ENCODE assay signal across 20 cellular contexts in genomic region chr7:42226354-42226941, GRCh38. TPM values are rescaled to one million over a fixed set of nuclear protein-coding genes. Genes with fewer than 3 reads are reported as not detected.
DNase-seq lines count a peak whose midpoint lies in the region; ATAC-seq and TF ChIP-seq lines count a peak whose summit lies in the region.
"Had no signal": no experiment of that assay in that cellular context is flagged by ENCODE, and none has a peak within 500 bp of the region (broad histone marks: within the 10 kb centered on the region; RNA-seq: fewer than 3 reads in every experiment).

No MANE protein-coding gene starts in this region.

- H2AFZ ChIP-seq in GM23338: no peak overlapping the region
- H2AFZ ChIP-seq in fibroblast of lung (ENCODE audit: low read length): no peak overlapping the region

- peak overlapping the region; percentile 74 for H3K4me3 Mint-ChIP-seq in GM23338
- H3K4me3 Mint-ChIP-seq: activated B cell treated with CpG ODN at 0.5 μM for 24 hours; activated CD4-positive, alpha-beta memory T cell treated with anti-CD3 and anti-CD28 coated beads, Interleukin-2, amount 10 ng/mL, durations not matched to agents 7 days and 5 days had no signal

- no peak overlapping the region for H3K9ac ChIP-seq in fibroblast of lung (ENCODE audit: insufficient read depth, low read length)

- ATAC-seq in GM23338: no peak
- no peak for ATAC-seq in HG02938 (IDR thresholded peaks at IDR 0.05; ENCODE audit: unreplicated experiment)
- ATAC-seq: gastrocnemius medialis; naive thymus-derived CD4-positive, alpha-beta T cell had no signal

- no peaks in the 10 kb centered on the region for H3K9me3 ChIP-seq in fibroblast of lung (ENCODE audit: control insufficient read depth, insufficient read depth, low read depth, low read length)
- H3K9me3 ChIP-seq: gastrocnemius medialis, SJCRH30, thoracic aorta had no signal

- H3K27me3 Mint-ChIP-seq in GM23338 (ENCODE audit: insufficient read depth, low read depth, poor library complexity): peaks cover 8% of the 10 kb centered on the region

- intact Hi-C loops in head of caudate nucleus (cut with DNase I): no loop called here

- peaks cover 14% of the 10 kb centered on the region; the same call in 1 of the 2 replicates for H3F3A ChIP-seq in GM23338 (replicated peaks; ENCODE audit: low read depth)

- H4K20me1 ChIP-seq in GM23338 (replicated peaks; ENCODE audit: insufficient read depth) (no peaks in the 10 kb centered on the region), fibroblast of lung (ENCODE audit: control insufficient read depth, extremely low read depth, insufficient read depth, low read length) (peaks cover 2% of the 10 kb centered on the region)

- TF ChIP-seq CTCF in GM23338 (conservative IDR thresholded peaks at IDR 0.05; ENCODE audit: low read depth in 2 of 2) (no peak), fibroblast of lung (conservative IDR thresholded peaks at IDR 0.05 in 1 of 2, IDR thresholded peaks at IDR 0.05 in 1 of 2; ENCODE audit: low read depth in 1 of 2, low read length in 2 of 2) (no peak)

- H3K27me3 ChIP-seq in GM23338 (ENCODE audit: insufficient read depth) (no peaks in the 10 kb centered on the region), fibroblast of lung (ENCODE audit: control insufficient read depth, insufficient read depth, low read length) (no peaks in the 10 kb centered on the region)
- H3K27me3 ChIP-seq: SJCRH30 had no signal

- H3K4me2 ChIP-seq in GM23338: peak overlapping the region; percentile 81
- H3K4me2 ChIP-seq in fibroblast of lung (ENCODE audit: extremely low read depth, insufficient read depth, low read length): peak overlapping the region; percentile 15

- H3K4me1 Mint-ChIP-seq in GM23338: peaks cover 84% of the 10 kb centered on the region

- DNase-seq in GM23338 (ENCODE audit: low spot score): no peak
- peak; percentile 84 for DNase-seq in SHP77 treated with DMSO at 0.1 percent for 48 hours (lab: John Stamatoyannopoulos, UW)
- peak in 1 of 2 donors; percentile 52 for DNase-seq in fibroblast of lung (ENCODE audit: low read depth in 2 of 2)
- DNase-seq in retina: peak; percentile 47
- DNase-seq in head of caudate nucleus: no peak
- DNase-seq in NCI-H774 (lab: John Stamatoyannopoulos, UW): no peak
- DNase-seq: activated B cell treated with CpG ODN at 0.5 μM for 24 hours; activated CD4-positive, alpha-beta memory T cell treated with anti-CD3 and anti-CD28 coated beads, Interleukin-2, amount 10 ng/mL, durations not matched to agents 7 days and 5 days; amniotic stem cell; central memory CD4-positive, alpha-beta T cell; gastrocnemius medialis; HCEC 1CT; mesenchymal stem cell; naive thymus-derived CD4-positive, alpha-beta T cell; NCI-H1436 treated with DMSO at 0.1 percent for 48 hours; stimulated activated naive CD4-positive, alpha-beta T cell; T-helper 2 cell had no signal

- H3K9me2 ChIP-seq in GM23338 (ENCODE audit: insufficient read depth): no peaks in the 10 kb centered on the region

- H3K36me3 ChIP-seq in GM23338 (ENCODE audit: insufficient read depth) (no peaks in the 10 kb centered on the region), fibroblast of lung (ENCODE audit: control insufficient read depth, insufficient read depth, low read length) (peaks cover 2% of the 10 kb centered on the region)
- H3K36me3 ChIP-seq: gastrocnemius medialis, thoracic aorta had no signal

- H3K79me2 ChIP-seq in GM23338 (replicated peaks; ENCODE audit: insufficient read depth) (peaks cover 23% of the 10 kb centered on the region), fibroblast of lung (ENCODE audit: control insufficient read depth, insufficient read depth, low read length) (peaks cover 7% of the 10 kb centered on the region)

- peak overlapping the region; percentile 57; the same call in 1 of the 2 replicates for H3K4me3 ChIP-seq in GM23338
- no peak overlapping the region for H3K4me3 ChIP-seq in fibroblast of lung (replicated peaks in 1 of 4; ENCODE audit: control extremely low read depth in 1 of 4, insufficient read depth in 1 of 4, low read depth in 3 of 4, low read length in 4 of 4)
- H3K4me3 ChIP-seq: gastrocnemius medialis, SJCRH30, thoracic aorta had no signal

- H3K4me1 ChIP-seq in GM23338 (ENCODE audit: insufficient read depth) (peaks cover 77% of the 10 kb centered on the region), fibroblast of lung (ENCODE audit: control insufficient read depth, extremely low read depth, insufficient read depth, low read length) (peaks cover 5% of the 10 kb centered on the region)

- no peak overlapping the region for H3K27ac Mint-ChIP-seq in GM23338
- H3K27ac Mint-ChIP-seq: activated B cell treated with CpG ODN at 0.5 μM for 24 hours; activated CD4-positive, alpha-beta memory T cell treated with anti-CD3 and anti-CD28 coated beads, Interleukin-2, amount 10 ng/mL, durations not matched to agents 7 days and 5 days had no signal

- H3K9me3 Mint-ChIP-seq in GM23338: no peaks in the 10 kb centered on the region
- H3K9me3 Mint-ChIP-seq: activated B cell treated with CpG ODN at 0.5 μM for 24 hours; activated CD4-positive, alpha-beta memory T cell treated with anti-CD3 and anti-CD28 coated beads, Interleukin-2, amount 10 ng/mL, durations not matched to agents 7 days and 5 days had no signal

- peaks cover 2% of the 10 kb centered on the region; the same call in 1 of the 3 replicates for H3K36me3 Mint-ChIP-seq in GM23338 (ENCODE audit: low read depth)
- H3K36me3 Mint-ChIP-seq: naive thymus-derived CD4-positive, alpha-beta T cell had no signal

- H3K27ac ChIP-seq in GM23338 (ENCODE audit: low read depth) (no peak overlapping the region), fibroblast of lung (ENCODE audit: insufficient read depth, low read length) (no peak overlapping the region)
- H3K27ac ChIP-seq: gastrocnemius medialis, SJCRH30, thoracic aorta had no signal

TF ChIP-seq in GM23338, 12 proteins besides CTCF, POLR2A, EP300 and RAD21 (continues in another document):
- TF ChIP-seq ZNF462 (CRISPR knock-in tag; IDR thresholded peaks at IDR 0.05) (no peak), POLR2AphosphoS5 (IDR thresholded peaks at IDR 0.05; ENCODE audit: low read depth) (no peak), ZNF331 (CRISPR knock-in tag; IDR thresholded peaks at IDR 0.05; ENCODE audit: low read depth) (no peak)

RNA-seq across cellular contexts. Expression of gene GLI3, which starts 10.6 kb away (rescaled TPM):
- total RNA-seq in GM23338 (2014; rRNA removed; shearing (Covaris generic)): 17.0 and 17.9 TPM in 2 replicates
- 16.1 and 23.5 TPM in 2 replicates for polyA plus RNA-seq in GM23338 (2016; fragmentation: Nextera tagmentation; extraction: Ambion mirVana)
- total RNA-seq in fibroblast of lung: 6.2 and 6.4 TPM in 2 replicates
- 6.5 and 7.3 TPM in 2 replicates for polyA plus RNA-seq in fibroblast of lung
- polyA plus RNA-seq in fibroblast of lung (2012): 7.7 and 10.4 TPM in 2 replicates
- 26.2 and 50.4 TPM in 2 replicates for polyA minus RNA-seq in fibroblast of lung (ENCODE audit: low replicate concordance)
- total RNA-seq: activated B cell treated with CpG ODN at 0.5 μM for 24 hours; activated CD4-positive, alpha-beta memory T cell treated with anti-CD3 and anti-CD28 coated beads, Interleukin-2, amount 10 ng/mL, durations not matched to agents 7 days and 5 days had no signal

Comparison
In these comparisons a context has a peak if more than half of its experiments do, and no peak if none do; other contexts are left out.
1. DNase-seq: peak in SHP77 treated with DMSO at 0.1 percent for 48 hours (single experiment) and retina (single experiment); none in GM23338 (single experiment), head of caudate nucleus (0 of 42) and NCI-H774 (single experiment).